1 cellular context compared by ENCODE assay signal in the genomic region with DNA sequence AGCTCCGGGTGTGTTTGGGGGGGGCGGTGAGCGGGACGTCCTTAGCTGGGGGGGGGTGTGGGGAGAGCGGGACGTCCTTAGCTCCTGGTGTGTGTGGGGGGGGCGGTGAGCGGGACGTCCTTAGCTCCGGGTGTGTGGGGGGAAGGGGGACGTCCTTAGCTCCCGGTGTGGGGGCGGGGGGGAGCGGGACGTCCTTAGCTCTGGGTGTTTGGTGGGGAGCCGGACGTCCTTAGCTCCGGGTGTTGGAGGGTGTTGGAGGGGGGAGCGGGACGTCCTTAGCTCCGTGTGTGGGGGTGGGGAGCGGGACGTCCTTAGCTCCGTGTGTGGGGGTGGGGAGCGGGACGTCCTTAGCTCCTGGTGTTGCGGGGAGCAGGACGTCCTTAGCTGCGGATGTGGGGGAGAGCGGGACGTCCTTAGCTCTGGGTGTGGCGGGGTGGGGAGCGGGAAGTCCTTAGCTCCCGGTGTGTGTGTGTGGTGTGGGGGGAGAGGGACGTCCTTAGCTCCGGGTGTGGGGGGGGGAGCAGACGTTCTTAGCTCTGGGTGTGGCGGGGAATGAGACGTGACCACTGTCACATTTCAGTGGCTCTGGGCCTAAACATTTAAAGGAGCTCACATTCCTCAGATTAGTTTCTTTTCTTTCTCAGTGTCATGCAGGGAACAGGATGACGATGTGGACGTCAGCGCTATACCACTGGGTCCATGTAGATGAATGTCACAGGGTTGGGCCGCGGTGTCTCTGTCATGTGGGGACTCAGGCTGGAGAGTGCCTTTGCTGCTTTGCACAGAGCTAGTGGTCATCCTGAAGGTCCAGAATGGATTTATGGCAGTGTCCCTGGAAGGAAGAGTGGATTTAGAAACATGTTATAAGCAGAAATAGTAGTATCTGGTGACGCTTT.
TF ChIP-seq lines count a peak whose summit lies in the region.

No MANE protein-coding gene starts in this region.

TF ChIP-seq in K562, 482 proteins besides CTCF, POLR2A, EP300 and RAD21 (continued from another document and continues in another):
- TF ChIP-seq HDAC8 (tag; IDR thresholded peaks at IDR 0.05) (no peak), TAL1 (IDR thresholded peaks at IDR 0.05) (peak; percentile 42; the same call in 1 of the 2 replicates), CBX5 (IDR thresholded peaks at IDR 0.05; ENCODE audit: borderline replicate concordance, low read depth) (peak; percentile 22; the same call in 1 of the 2 replicates), HMBOX1 (IDR thresholded peaks at IDR 0.05) (no peak; the same call in 1 of the 2 replicates), TGIF2 (CRISPR knock-in tag; IDR thresholded peaks at IDR 0.05) (no peak), HCFC1 (IDR thresholded peaks at IDR 0.05; ENCODE audit: low read depth, low read length) (no peak), ZNF707 (CRISPR knock-in tag; conservative IDR thresholded peaks at IDR 0.05) (no peak), SP2 (IDR thresholded peaks at IDR 0.05; ENCODE audit: extremely low read depth, low read depth, low read length, poor library complexity, severe bottlenecking) (no peak), ZKSCAN1 (IDR thresholded peaks at IDR 0.05; ENCODE audit: low read depth, low read length) (peak; percentile 49; the same call in 1 of the 2 replicates), ZBTB1 (CRISPR knock-in tag; IDR thresholded peaks at IDR 0.05; ENCODE audit: borderline replicate concordance, low read depth) (peak; percentile 85; the same call in 1 of the 2 replicates), FOXO4 (CRISPR knock-in tag; IDR thresholded peaks at IDR 0.05) (no peak), FOXP1 (CRISPR knock-in tag; IDR thresholded peaks at IDR 0.05) (no peak), GTF2E2 (tag; IDR thresholded peaks at IDR 0.05) (no peak; the same call in 1 of the 2 replicates), TCF3 (CRISPR knock-in tag; IDR thresholded peaks at IDR 0.05) (peak; percentile 55; the same call in 1 of the 2 replicates), SRSF1 (IDR thresholded peaks at IDR 0.05; ENCODE audit: low read depth, low read length) (no peak), TCF7 (IDR thresholded peaks at IDR 0.05; ENCODE audit: borderline replicate concordance) (0 out of 2 replicates have a peak, but pooled peaks have one; percentile 50), KLF6 (CRISPR knock-in tag; IDR thresholded peaks at IDR 0.05; ENCODE audit: borderline replicate concordance) (peak; percentile 86; the same call in 1 of the 2 replicates), PRMT5 (CRISPR knock-in tag; IDR thresholded peaks at IDR 0.05) (no peak), JUN (IDR thresholded peaks at IDR 0.05; ENCODE audit: borderline replicate concordance, low read depth, low read length) (peak; percentile 15; the same call in 1 of the 2 replicates), JUN (CRISPR knock-in tag; IDR thresholded peaks at IDR 0.05; ENCODE audit: borderline replicate concordance) (no peak), ARID4B (CRISPR knock-in tag; IDR thresholded peaks at IDR 0.05) (peak; percentile 31; the same call in 1 of the 2 replicates), PTRF (tag; IDR thresholded peaks at IDR 0.05) (no peak), FOXJ3 (CRISPR knock-in tag; IDR thresholded peaks at IDR 0.05) (no peak), ZNF445 (CRISPR knock-in tag; IDR thresholded peaks at IDR 0.05; ENCODE audit: low read depth) (no peak)
- TF ChIP-seq, protein P1, sequence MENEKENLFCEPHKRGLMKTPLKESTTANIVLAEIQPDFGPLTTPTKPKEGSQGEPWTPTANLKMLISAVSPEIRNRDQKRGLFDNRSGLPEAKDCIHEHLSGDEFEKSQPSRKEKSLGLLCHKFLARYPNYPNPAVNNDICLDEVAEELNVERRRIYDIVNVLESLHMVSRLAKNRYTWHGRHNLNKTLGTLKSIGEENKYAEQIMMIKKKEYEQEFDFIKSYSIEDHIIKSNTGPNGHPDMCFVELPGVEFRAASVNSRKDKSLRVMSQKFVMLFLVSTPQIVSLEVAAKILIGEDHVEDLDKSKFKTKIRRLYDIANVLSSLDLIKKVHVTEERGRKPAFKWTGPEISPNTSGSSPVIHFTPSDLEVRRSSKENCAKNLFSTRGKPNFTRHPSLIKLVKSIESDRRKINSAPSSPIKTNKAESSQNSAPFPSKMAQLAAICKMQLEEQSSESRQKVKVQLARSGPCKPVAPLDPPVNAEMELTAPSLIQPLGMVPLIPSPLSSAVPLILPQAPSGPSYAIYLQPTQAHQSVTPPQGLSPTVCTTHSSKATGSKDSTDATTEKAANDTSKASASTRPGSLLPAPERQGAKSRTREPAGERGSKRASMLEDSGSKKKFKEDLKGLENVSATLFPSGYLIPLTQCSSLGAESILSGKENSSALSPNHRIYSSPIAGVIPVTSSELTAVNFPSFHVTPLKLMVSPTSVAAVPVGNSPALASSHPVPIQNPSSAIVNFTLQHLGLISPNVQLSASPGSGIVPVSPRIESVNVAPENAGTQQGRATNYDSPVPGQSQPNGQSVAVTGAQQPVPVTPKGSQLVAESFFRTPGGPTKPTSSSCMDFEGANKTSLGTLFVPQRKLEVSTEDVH (IDR thresholded peaks at IDR 0.05; ENCODE audit: low read depth, partially characterized antibody), result peak; percentile 73
- TF ChIP-seq, protein P2, sequence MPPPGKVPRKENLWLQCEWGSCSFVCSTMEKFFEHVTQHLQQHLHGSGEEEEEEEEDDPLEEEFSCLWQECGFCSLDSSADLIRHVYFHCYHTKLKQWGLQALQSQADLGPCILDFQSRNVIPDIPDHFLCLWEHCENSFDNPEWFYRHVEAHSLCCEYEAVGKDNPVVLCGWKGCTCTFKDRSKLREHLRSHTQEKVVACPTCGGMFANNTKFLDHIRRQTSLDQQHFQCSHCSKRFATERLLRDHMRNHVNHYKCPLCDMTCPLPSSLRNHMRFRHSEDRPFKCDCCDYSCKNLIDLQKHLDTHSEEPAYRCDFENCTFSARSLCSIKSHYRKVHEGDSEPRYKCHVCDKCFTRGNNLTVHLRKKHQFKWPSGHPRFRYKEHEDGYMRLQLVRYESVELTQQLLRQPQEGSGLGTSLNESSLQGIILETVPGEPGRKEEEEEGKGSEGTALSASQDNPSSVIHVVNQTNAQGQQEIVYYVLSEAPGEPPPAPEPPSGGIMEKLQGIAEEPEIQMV (tag; conservative IDR thresholded peaks at IDR 0.05; ENCODE audit: low read depth), result no peak
- TF ChIP-seq, protein P3, sequence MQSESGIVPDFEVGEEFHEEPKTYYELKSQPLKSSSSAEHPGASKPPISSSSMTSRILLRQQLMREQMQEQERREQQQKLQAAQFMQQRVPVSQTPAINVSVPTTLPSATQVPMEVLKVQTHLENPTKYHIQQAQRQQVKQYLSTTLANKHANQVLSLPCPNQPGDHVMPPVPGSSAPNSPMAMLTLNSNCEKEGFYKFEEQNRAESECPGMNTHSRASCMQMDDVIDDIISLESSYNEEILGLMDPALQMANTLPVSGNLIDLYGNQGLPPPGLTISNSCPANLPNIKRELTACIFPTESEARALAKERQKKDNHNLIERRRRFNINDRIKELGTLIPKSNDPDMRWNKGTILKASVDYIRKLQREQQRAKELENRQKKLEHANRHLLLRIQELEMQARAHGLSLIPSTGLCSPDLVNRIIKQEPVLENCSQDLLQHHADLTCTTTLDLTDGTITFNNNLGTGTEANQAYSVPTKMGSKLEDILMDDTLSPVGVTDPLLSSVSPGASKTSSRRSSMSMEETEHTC (IDR thresholded peaks at IDR 0.05), result peak; percentile 6; the same call in 1 of the 2 replicates
- TF ChIP-seq, protein P4, sequence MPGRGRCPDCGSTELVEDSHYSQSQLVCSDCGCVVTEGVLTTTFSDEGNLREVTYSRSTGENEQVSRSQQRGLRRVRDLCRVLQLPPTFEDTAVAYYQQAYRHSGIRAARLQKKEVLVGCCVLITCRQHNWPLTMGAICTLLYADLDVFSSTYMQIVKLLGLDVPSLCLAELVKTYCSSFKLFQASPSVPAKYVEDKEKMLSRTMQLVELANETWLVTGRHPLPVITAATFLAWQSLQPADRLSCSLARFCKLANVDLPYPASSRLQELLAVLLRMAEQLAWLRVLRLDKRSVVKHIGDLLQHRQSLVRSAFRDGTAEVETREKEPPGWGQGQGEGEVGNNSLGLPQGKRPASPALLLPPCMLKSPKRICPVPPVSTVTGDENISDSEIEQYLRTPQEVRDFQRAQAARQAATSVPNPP (IDR thresholded peaks at IDR 0.05; ENCODE audit: borderline replicate concordance, insufficient read depth, insufficient read length), result no peak
- TF ChIP-seq, protein P5, sequence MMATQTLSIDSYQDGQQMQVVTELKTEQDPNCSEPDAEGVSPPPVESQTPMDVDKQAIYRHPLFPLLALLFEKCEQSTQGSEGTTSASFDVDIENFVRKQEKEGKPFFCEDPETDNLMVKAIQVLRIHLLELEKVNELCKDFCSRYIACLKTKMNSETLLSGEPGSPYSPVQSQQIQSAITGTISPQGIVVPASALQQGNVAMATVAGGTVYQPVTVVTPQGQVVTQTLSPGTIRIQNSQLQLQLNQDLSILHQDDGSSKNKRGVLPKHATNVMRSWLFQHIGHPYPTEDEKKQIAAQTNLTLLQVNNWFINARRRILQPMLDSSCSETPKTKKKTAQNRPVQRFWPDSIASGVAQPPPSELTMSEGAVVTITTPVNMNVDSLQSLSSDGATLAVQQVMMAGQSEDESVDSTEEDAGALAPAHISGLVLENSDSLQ (IDR thresholded peaks at IDR 0.05), result peak; percentile 81
- TF ChIP-seq, protein P6, sequence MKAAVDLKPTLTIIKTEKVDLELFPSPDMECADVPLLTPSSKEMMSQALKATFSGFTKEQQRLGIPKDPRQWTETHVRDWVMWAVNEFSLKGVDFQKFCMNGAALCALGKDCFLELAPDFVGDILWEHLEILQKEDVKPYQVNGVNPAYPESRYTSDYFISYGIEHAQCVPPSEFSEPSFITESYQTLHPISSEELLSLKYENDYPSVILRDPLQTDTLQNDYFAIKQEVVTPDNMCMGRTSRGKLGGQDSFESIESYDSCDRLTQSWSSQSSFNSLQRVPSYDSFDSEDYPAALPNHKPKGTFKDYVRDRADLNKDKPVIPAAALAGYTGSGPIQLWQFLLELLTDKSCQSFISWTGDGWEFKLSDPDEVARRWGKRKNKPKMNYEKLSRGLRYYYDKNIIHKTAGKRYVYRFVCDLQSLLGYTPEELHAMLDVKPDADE (conservative IDR thresholded peaks at IDR 0.05; ENCODE audit: control insufficient read depth, low read depth, low read length), result peak; percentile 28
- TF ChIP-seq, protein P7, sequence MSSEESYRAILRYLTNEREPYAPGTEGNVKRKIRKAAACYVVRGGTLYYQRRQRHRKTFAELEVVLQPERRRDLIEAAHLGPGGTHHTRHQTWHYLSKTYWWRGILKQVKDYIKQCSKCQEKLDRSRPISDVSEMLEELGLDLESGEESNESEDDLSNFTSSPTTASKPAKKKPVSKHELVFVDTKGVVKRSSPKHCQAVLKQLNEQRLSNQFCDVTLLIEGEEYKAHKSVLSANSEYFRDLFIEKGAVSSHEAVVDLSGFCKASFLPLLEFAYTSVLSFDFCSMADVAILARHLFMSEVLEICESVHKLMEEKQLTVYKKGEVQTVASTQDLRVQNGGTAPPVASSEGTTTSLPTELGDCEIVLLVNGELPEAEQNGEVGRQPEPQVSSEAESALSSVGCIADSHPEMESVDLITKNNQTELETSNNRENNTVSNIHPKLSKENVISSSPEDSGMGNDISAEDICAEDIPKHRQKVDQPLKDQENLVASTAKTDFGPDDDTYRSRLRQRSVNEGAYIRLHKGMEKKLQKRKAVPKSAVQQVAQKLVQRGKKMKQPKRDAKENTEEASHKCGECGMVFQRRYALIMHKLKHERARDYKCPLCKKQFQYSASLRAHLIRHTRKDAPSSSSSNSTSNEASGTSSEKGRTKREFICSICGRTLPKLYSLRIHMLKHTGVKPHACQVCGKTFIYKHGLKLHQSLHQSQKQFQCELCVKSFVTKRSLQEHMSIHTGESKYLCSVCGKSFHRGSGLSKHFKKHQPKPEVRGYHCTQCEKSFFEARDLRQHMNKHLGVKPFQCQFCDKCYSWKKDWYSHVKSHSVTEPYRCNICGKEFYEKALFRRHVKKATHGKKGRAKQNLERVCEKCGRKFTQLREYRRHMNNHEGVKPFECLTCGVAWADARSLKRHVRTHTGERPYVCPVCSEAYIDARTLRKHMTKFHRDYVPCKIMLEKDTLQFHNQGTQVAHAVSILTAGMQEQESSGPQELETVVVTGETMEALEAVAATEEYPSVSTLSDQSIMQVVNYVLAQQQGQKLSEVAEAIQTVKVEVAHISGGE (CRISPR knock-in tag; IDR thresholded peaks at IDR 0.05), result peak in 1 of 3 experiments; percentile 80; a peak in 2 of 6 replicates
